11 cellular contexts compared by ENCODE assay signal in genomic region chr10:103764296-103765088, GRCh38.
DNase-seq lines count a peak whose midpoint lies in the region; FAIRE-seq and TF ChIP-seq lines count a peak whose summit lies in the region.
"Had no signal": no experiment of that assay in that cellular context is flagged by ENCODE, and none has a peak within 500 bp of the region (broad histone marks: within the 10 kb centered on the region; RNA-seq: fewer than 3 reads in every experiment).

No MANE protein-coding gene starts in this region.

- TF ChIP-seq POLR2A in endothelial cell of umbilical vein (IDR thresholded peaks at IDR 0.05; ENCODE audit: low read depth, low read length) (no peak), transverse colon (IDR thresholded peaks at IDR 0.05) (no peak)

- WGBS in smooth muscle cell (ENCODE audit: low lambda C conversion rate): 94% methylated on average over 7 of the region's 7 CpGs
- 88 to 92% methylated on average over 2 to 7 of the region's 7 CpGs for WGBS in transverse colon (ENCODE audit: low coverage in 1 of 2), 2 donors

- H4K20me1 ChIP-seq in OCI-LY3 (ENCODE audit: insufficient read depth, low read length) (no peaks in the 10 kb centered on the region), endothelial cell of umbilical vein (replicated peaks; ENCODE audit: control insufficient read depth, extremely low read depth, insufficient read depth, low read length) (no peaks in the 10 kb centered on the region), smooth muscle cell (ENCODE audit: low read depth) (no peaks in the 10 kb centered on the region)

- H3K27ac Mint-ChIP-seq in activated naive CD4-positive, alpha-beta T cell treated with anti-CD3 and anti-CD28 coated beads for 36 hours: peak overlapping the region; percentile 46
- H3K27ac Mint-ChIP-seq: progenitor cell of endocrine pancreas had no signal

- H3F3A ChIP-seq in smooth muscle cell (ENCODE audit: low read depth): peaks cover 8% of the 10 kb centered on the region

- peak overlapping the region; percentile 53 for H3K4me3 Mint-ChIP-seq in activated naive CD4-positive, alpha-beta T cell treated with anti-CD3 and anti-CD28 coated beads for 36 hours

- H3K36me3 ChIP-seq in OCI-LY3 (replicated peaks; ENCODE audit: low read depth, low read length): no peaks in the 10 kb centered on the region
- no peaks in the 10 kb centered on the region for H3K36me3 ChIP-seq in endothelial cell of umbilical vein (ENCODE audit: control insufficient read depth in 2 of 2, extremely low read depth in 1 of 2, insufficient read depth in 2 of 2, low read length in 2 of 2)
- no peaks in the 10 kb centered on the region for H3K36me3 ChIP-seq in smooth muscle cell (ENCODE audit: low read depth)
- no peaks in the 10 kb centered on the region for H3K36me3 ChIP-seq in transverse colon
- H3K36me3 ChIP-seq: SJCRH30 had no signal

- in situ Hi-C loops in transverse colon (cut with MboI; ENCODE audit: low pct_ligation_motif_present in 1 of 4, low pct_unique_long_range_greater_than_20kb in 1 of 4, low sequenced_read_pairs in 3 of 4): no loop called here

- peak overlapping the region; percentile 71; the same call in 1 of the 2 replicates for H2AFZ ChIP-seq in OCI-LY3 (ENCODE audit: low read depth, low read length)
- no peak overlapping the region for H2AFZ ChIP-seq in endothelial cell of umbilical vein (ENCODE audit: low read depth, low read length)
- no peak overlapping the region for H2AFZ ChIP-seq in smooth muscle cell (ENCODE audit: low read depth)

- H3K9me3 ChIP-seq in OCI-LY3 (ENCODE audit: insufficient read depth, low read length) (no peaks in the 10 kb centered on the region), endothelial cell of umbilical vein (replicated peaks; ENCODE audit: control insufficient read depth, insufficient read depth, low read length) (no peaks in the 10 kb centered on the region), smooth muscle cell (replicated peaks; ENCODE audit: low read depth) (no peaks in the 10 kb centered on the region), transverse colon (no peaks in the 10 kb centered on the region)
- H3K9me3 ChIP-seq: SJCRH30 had no signal

- H3K4me1 ChIP-seq in OCI-LY3 (ENCODE audit: low read length): peaks cover 19% of the 10 kb centered on the region
- H3K4me1 ChIP-seq in endothelial cell of umbilical vein (ENCODE audit: control insufficient read depth, extremely low read depth, insufficient read depth, low read length): peaks cover 55% of the 10 kb centered on the region
- H3K4me1 ChIP-seq in smooth muscle cell (ENCODE audit: low read depth): peaks cover 13% of the 10 kb centered on the region
- peaks cover 6 to 27% (median 8%) of the 10 kb centered on the region in 4 donors for H3K4me1 ChIP-seq in transverse colon

- no peaks in the 10 kb centered on the region for H3K27me3 ChIP-seq in OCI-LY3 (ENCODE audit: low read depth, low read length)
- H3K27me3 ChIP-seq in endothelial cell of umbilical vein (ENCODE audit: control insufficient read depth in 2 of 2, insufficient read depth in 2 of 2, low read length in 2 of 2): no peaks in the 10 kb centered on the region
- H3K27me3 ChIP-seq in smooth muscle cell (ENCODE audit: low read depth): no peaks in the 10 kb centered on the region
- H3K27me3 ChIP-seq in dorsolateral prefrontal cortex: no peaks in the 10 kb centered on the region
- no peaks in the 10 kb centered on the region for H3K27me3 ChIP-seq in transverse colon
- H3K27me3 ChIP-seq: SJCRH30 had no signal

- H3K9ac ChIP-seq in OCI-LY3 (ENCODE audit: low read length) (no peak overlapping the region), endothelial cell of umbilical vein (replicated peaks; ENCODE audit: extremely low read depth, insufficient read depth, low read length) (no peak overlapping the region), smooth muscle cell (ENCODE audit: low read depth) (no peak overlapping the region)

- H3K9me1 ChIP-seq in endothelial cell of umbilical vein (replicated peaks; ENCODE audit: control insufficient read depth, extremely low read depth, insufficient read depth, low read length): no peaks in the 10 kb centered on the region

- H3K79me2 ChIP-seq in OCI-LY3 (ENCODE audit: low read length) (no peaks in the 10 kb centered on the region), endothelial cell of umbilical vein (ENCODE audit: control insufficient read depth, insufficient read depth, low read length) (no peaks in the 10 kb centered on the region), smooth muscle cell (ENCODE audit: low read depth) (peaks cover 21% of the 10 kb centered on the region)

- CTCF ChIA-PET in activated naive CD4-positive, alpha-beta T cell treated with anti-CD3 and anti-CD28 coated beads for 36 hours (lab: Charles Lee): interaction anchor here (0.7 to 5.6 kb wide), 10 partner anchors 11 to 96 kb away, joined by 3 to 54 read pairs (median 4); no protein-coding TSS in a partner anchor
- CTCF ChIA-PET in endothelial cell of umbilical vein (lab: Charles Lee): interaction anchor here (0.7 to 2.6 kb wide), 15 partner anchors 9 to 94 kb away, joined by 3 to 28 read pairs (median 4); no protein-coding TSS in a partner anchor

- DNase-seq in activated naive CD4-positive, alpha-beta T cell treated with anti-CD3 and anti-CD28 coated beads for 36 hours: no peak
- DNase-seq in activated naive CD4-positive, alpha-beta T cell treated with Interleukin-2 at 50 U/mL for 16 hours: no peak
- no peak for DNase-seq in endothelial cell of umbilical vein (ENCODE audit: low read depth, low spot score)
- DNase-seq in smooth muscle cell (lab: John Stamatoyannopoulos, UW; ENCODE audit: unreplicated experiment): no peak
- no peak for DNase-seq in DMS79 treated with DMSO at 0.1 percent for 48 hours (lab: John Stamatoyannopoulos, UW)
- DNase-seq in dorsolateral prefrontal cortex: no peak
- DNase-seq in transverse colon: no peak
- DNase-seq: NCI-H82 had no signal

- H3K4me1 Mint-ChIP-seq in activated naive CD4-positive, alpha-beta T cell treated with anti-CD3 and anti-CD28 coated beads for 36 hours (ENCODE audit: low read depth): peaks cover 59% of the 10 kb centered on the region

- TF ChIP-seq EP300 in transverse colon (IDR thresholded peaks at IDR 0.05; ENCODE audit: low read depth): no peak

- H3K36me3 Mint-ChIP-seq in activated naive CD4-positive, alpha-beta T cell treated with anti-CD3 and anti-CD28 coated beads for 36 hours (ENCODE audit: low read depth): no peaks in the 10 kb centered on the region

- BruUV-seq in endothelial cell of umbilical vein (replicated peaks; lab: Mats Ljungman, UMichigan): TSS peak; percentile 53

- dilution Hi-C loops in endothelial cell of umbilical vein (cut with MboI; ENCODE audit: extremely low pct_ligation_motif_present, low sequenced_read_pairs): no loop called here

- FAIRE-seq in endothelial cell of umbilical vein (lab: Jason Lieb, UNC): peak; percentile 64

- intact Hi-C loops in activated naive CD4-positive, alpha-beta T cell treated with anti-CD3 and anti-CD28 coated beads for 36 hours (cut with micrococcal nuclease): no loop called here
- intact Hi-C loops in endothelial cell of umbilical vein (cut with micrococcal nuclease) (no loop called here), dorsolateral prefrontal cortex (cut with DNase I) (no loop called here), transverse colon (cut with DNase I; ENCODE audit: low total_unique reads) (no loop called here)

- no peak overlapping the region for H3K4me2 ChIP-seq in OCI-LY3 (ENCODE audit: low read length)
- H3K4me2 ChIP-seq in endothelial cell of umbilical vein (ENCODE audit: insufficient read depth, low read length): peak overlapping the region; percentile 40
- no peak overlapping the region for H3K4me2 ChIP-seq in smooth muscle cell

- no peaks in the 10 kb centered on the region for H3K27me3 Mint-ChIP-seq in activated naive CD4-positive, alpha-beta T cell treated with anti-CD3 and anti-CD28 coated beads for 36 hours (ENCODE audit: low read depth)
- H3K27me3 Mint-ChIP-seq: progenitor cell of endocrine pancreas had no signal

- H3K27ac ChIP-seq in OCI-LY3 (ENCODE audit: low read length): no peak overlapping the region
- peak overlapping the region; percentile 79 for H3K27ac ChIP-seq in endothelial cell of umbilical vein (ENCODE audit: insufficient read depth, low read depth, low read length)
- peak overlapping the region; percentile 32 for H3K27ac ChIP-seq in smooth muscle cell (ENCODE audit: low read depth)
- H3K27ac ChIP-seq in dorsolateral prefrontal cortex: peak overlapping the region in 3 of 59 donors; percentile 2 to 29 (median 14)
- no peak overlapping the region for H3K27ac ChIP-seq in transverse colon
- H3K27ac ChIP-seq: SJCRH30 had no signal

- no peak for TF ChIP-seq CTCF in OCI-LY3 (IDR thresholded peaks at IDR 0.05; ENCODE audit: low read depth, low read length)
- TF ChIP-seq CTCF in endothelial cell of umbilical vein (IDR thresholded peaks at IDR 0.05; ENCODE audit: extremely low read depth in 1 of 2, insufficient read depth in 1 of 2, low read depth in 1 of 2, low read length in 2 of 2): no peak
- no peak for TF ChIP-seq CTCF in smooth muscle cell (IDR thresholded peaks at IDR 0.05; ENCODE audit: borderline replicate concordance, insufficient read depth, poor library complexity, severe bottlenecking)
- no peak for TF ChIP-seq CTCF in dorsolateral prefrontal cortex (IDR thresholded peaks at IDR 0.05 in 54 of 56, conservative IDR thresholded peaks at IDR 0.05 in 2 of 56; ENCODE audit: low read depth in 1 of 56, partially characterized antibody in 56 of 56)
- no peak for TF ChIP-seq CTCF in transverse colon (IDR thresholded peaks at IDR 0.05)

- H3K9me3 Mint-ChIP-seq in activated naive CD4-positive, alpha-beta T cell treated with anti-CD3 and anti-CD28 coated beads for 36 hours: no peaks in the 10 kb centered on the region

- POLR2A ChIA-PET in endothelial cell of umbilical vein (lab: Charles Lee): interaction anchor here (1.1 kb wide), 1 partner anchor 48 kb away, joined by 5 read pairs; no protein-coding TSS in a partner anchor

- H3K4me3 ChIP-seq in OCI-LY3 (ENCODE audit: low read length) (no peak overlapping the region), endothelial cell of umbilical vein (replicated peaks in 1 of 3; ENCODE audit: insufficient read depth in 1 of 3, low read depth in 1 of 3, low read length in 3 of 3) (no peak overlapping the region), smooth muscle cell (no peak overlapping the region), dorsolateral prefrontal cortex (no peak overlapping the region), transverse colon (no peak overlapping the region)
- H3K4me3 ChIP-seq: SJCRH30 had no signal

TF ChIP-seq in endothelial cell of umbilical vein, 7 proteins besides CTCF, POLR2A, EP300 and RAD21 (continues in another document):
- TF ChIP-seq POLR2AphosphoS5 (IDR thresholded peaks at IDR 0.05; ENCODE audit: insufficient read depth, low read depth, low read length): no peak
- TF ChIP-seq MAX (IDR thresholded peaks at IDR 0.05; ENCODE audit: insufficient read depth, insufficient read length): no peak
- no peak for TF ChIP-seq FOS (IDR thresholded peaks at IDR 0.05; ENCODE audit: borderline replicate concordance, insufficient read depth, low read length)
- TF ChIP-seq EZH2 (IDR thresholded peaks at IDR 0.05; ENCODE audit: borderline replicate concordance, low read depth, low read length, severe bottlenecking): no peak

Comparison
In these comparisons a context has a peak if more than half of its experiments do, and no peak if none do; other contexts are left out.
1. H3K27ac ChIP-seq: peak in endothelial cell of umbilical vein (single experiment) and smooth muscle cell (single experiment); none in OCI-LY3 (single experiment) and transverse colon (0 of 4).